Comparison of ENCODE assay signal across 8 cellular contexts in genomic region chr14:65412881-65413738, GRCh38. TPM values are rescaled to one million over a fixed set of nuclear protein-coding genes. Genes with fewer than 3 reads are reported as not detected.
DNase-seq lines count a peak whose midpoint lies in the region; ATAC-seq, FAIRE-seq and TF ChIP-seq lines count a peak whose summit lies in the region.

No MANE protein-coding gene starts in this region.

- H3K27me3 ChIP-seq in GM06990 (replicated peaks; ENCODE audit: control insufficient read depth, insufficient read depth, low read length) (no peaks in the 10 kb centered on the region), K562 (ENCODE audit: control insufficient read depth in 2 of 2, insufficient read depth in 2 of 2, low read length in 2 of 2) (no peaks in the 10 kb centered on the region), iPS-20b (ENCODE audit: insufficient read depth, low read length) (no peaks in the 10 kb centered on the region), skeletal muscle tissue (ENCODE audit: control insufficient read depth in 3 of 3, insufficient read depth in 3 of 3, low read length in 3 of 3) (no peaks in the 10 kb centered on the region)

- no peaks in the 10 kb centered on the region for H4K20me1 ChIP-seq in K562 (replicated peaks; ENCODE audit: control insufficient read depth, insufficient read depth, low read length)

- TF ChIP-seq EP300 in K562 (IDR thresholded peaks at IDR 0.05; ENCODE audit: low read length) = no peak

- TF ChIP-seq RAD21 in K562 (CRISPR knock-in tag; conservative IDR thresholded peaks at IDR 0.05 in 1 of 2, IDR thresholded peaks at IDR 0.05 in 1 of 2) = no peak

- intact Hi-C loops in K562 (cut with micrococcal nuclease) = loop anchor here (10.0 kb wide), 2 partner anchors 188 to 652 kb away; no protein-coding TSS in a partner anchor

- ATAC-seq in GM21737 (IDR thresholded peaks at IDR 0.05; ENCODE audit: unreplicated experiment) = peak; percentile 40
- peak; percentile 76 for ATAC-seq in K562

- no peaks in the 10 kb centered on the region for H3K36me3 ChIP-seq in GM06990 (ENCODE audit: control insufficient read depth, insufficient read depth, low read length)
- no peaks in the 10 kb centered on the region; the same call in 1 of the 2 replicates for H3K36me3 ChIP-seq in KOPT-K1 (ENCODE audit: insufficient read depth, low read length)
- no peaks in the 10 kb centered on the region for H3K36me3 ChIP-seq in K562 (ENCODE audit: control insufficient read depth, insufficient read depth, low read length)
- H3K36me3 ChIP-seq in iPS-20b (ENCODE audit: insufficient read depth, low read depth, low read length) = no peaks in the 10 kb centered on the region
- no peaks in the 10 kb centered on the region for H3K36me3 ChIP-seq in skeletal muscle tissue (ENCODE audit: control insufficient read depth in 3 of 3, insufficient read depth in 3 of 3, low read length in 3 of 3)

- no peak overlapping the region; the same call in none of the 2 replicates for H2AFZ ChIP-seq in K562 (ENCODE audit: low read depth, low read length)

- peak overlapping the region; percentile 63 for H3K4me2 ChIP-seq in K562 (ENCODE audit: insufficient read depth, low read length)

- peaks cover 0 to 17% of the 10 kb centered on the region in 2 experiments; a peak in 1 of 5 replicates for H3K4me1 ChIP-seq in K562 (replicated peaks in 1 of 2; ENCODE audit: control insufficient read depth in 2 of 2, insufficient read depth in 2 of 2, low read length in 2 of 2)
- H3K4me1 ChIP-seq in iPS-20b (ENCODE audit: insufficient read depth, low read length) = peaks cover 9% of the 10 kb centered on the region; the same call in 1 of the 2 replicates
- H3K4me1 ChIP-seq in skeletal muscle tissue (ENCODE audit: control insufficient read depth in 3 of 3, insufficient read depth in 3 of 3, low read length in 3 of 3) = peaks cover 7 to 10% (median 8%) of the 10 kb centered on the region in 3 donors

- H3K9me3 ChIP-seq in KOPT-K1 (ENCODE audit: insufficient read depth, low read length, poor library complexity, severe bottlenecking) (no peaks in the 10 kb centered on the region), K562 (replicated peaks; ENCODE audit: control insufficient read depth, insufficient read depth, low read depth, low read length) (no peaks in the 10 kb centered on the region), iPS-20b (ENCODE audit: insufficient read depth, low read depth, low read length) (no peaks in the 10 kb centered on the region), skeletal muscle tissue (ENCODE audit: control insufficient read depth in 3 of 3, low read length in 3 of 3) (no peaks in the 10 kb centered on the region)

- BruUV-seq in K562 (replicated peaks; lab: Mats Ljungman, UMichigan) = no TSS peak

- in situ Hi-C loops in K562 (cut with MboI) = loop anchor here (25.0 kb wide), 3 partner anchors 424 to 649 kb away; no protein-coding TSS in a partner anchor

- H3K27ac ChIP-seq in KOPT-K1 (ENCODE audit: low read depth, low read length, poor library complexity, severe bottlenecking) (peak overlapping the region; percentile 92), K562 (ENCODE audit: extremely low read depth, low read depth, low read length) (peak overlapping the region; percentile 44; the same call in 1 of the 3 replicates), iPS-20b (ENCODE audit: low read length) (no peak overlapping the region), skeletal muscle tissue (ENCODE audit: low read depth, low read length) (peak overlapping the region; percentile 68)

- no peaks in the 10 kb centered on the region for H3K9me1 ChIP-seq in K562 (ENCODE audit: control insufficient read depth, insufficient read depth, low read length)

- DNase-seq in GM06990 (ENCODE audit: extremely low read depth, insufficient read length) (no peak), SW 1271 (lab: John Stamatoyannopoulos, UW) (peak; percentile 52 to 78), K562 (ENCODE audit: extremely low read depth in 1 of 4, low spot score in 3 of 4) (peak in 2 of 4 experiments; percentile 6 to 54), COLO829 (ENCODE audit: low spot score) (no peak)

- TF ChIP-seq POLR2A in K562 (conservative IDR thresholded peaks at IDR 0.05) = no peak

- 31% methylated on average over 8 of the region's 85 CpGs for WGBS in K562 (ENCODE audit: insufficient coverage, low coverage, missing lambda C conversion rate)

- POLR2A ChIA-PET in K562 (lab: Yijun Ruan, JAX) = no interaction called here

- H3K4me3 ChIP-seq in GM06990 (replicated peaks; ENCODE audit: low read depth, low read length) (peak overlapping the region; percentile 87), K562 (peak overlapping the region; percentile 57), iPS-20b (ENCODE audit: low read length) (peak overlapping the region; percentile 72), skeletal muscle tissue (ENCODE audit: low read length in 3 of 3) (peak overlapping the region; percentile 73 to 90 (median 89))

- CTCF ChIA-PET in K562 (lab: Yijun Ruan, JAX; ENCODE audit: low intra/inter-chr PET ratio) = interaction anchor here (0.6 kb wide), 1 partner anchor 183 kb away, joined by 3 read pairs; no protein-coding TSS in a partner anchor

- peaks cover 36% of the 10 kb centered on the region for H3K79me2 ChIP-seq in K562 (ENCODE audit: control insufficient read depth, insufficient read depth, low read length)

- H3K9ac ChIP-seq in K562 (ENCODE audit: insufficient read depth in 1 of 2, low read depth in 2 of 2, low read length in 2 of 2) = peak overlapping the region in 1 of 2 experiments; percentile 88; a peak in 3 of 4 replicates
- H3K9ac ChIP-seq in iPS-20b (ENCODE audit: low read depth, low read length) = peak overlapping the region; percentile 57; the same call in 1 of the 2 replicates
- peak overlapping the region; percentile 76 to 84 (median 77) for H3K9ac ChIP-seq in skeletal muscle tissue (ENCODE audit: low read depth in 1 of 3, low read length in 3 of 3)

- TF ChIP-seq CTCF in GM06990 (IDR thresholded peaks at IDR 0.05; ENCODE audit: insufficient read depth, low read length, poor library complexity, severe bottlenecking) (peak; percentile 9), K562 (IDR thresholded peaks at IDR 0.05 in 2 of 3, conservative IDR thresholded peaks at IDR 0.05 in 1 of 3; ENCODE audit: insufficient read depth in 2 of 3, low read depth in 1 of 3, low read length in 3 of 3) (no peak)

- no peak for FAIRE-seq in K562 (lab: Jason Lieb, UNC)

TF ChIP-seq in K562, 482 proteins besides CTCF, POLR2A, EP300 and RAD21 (continues in another document):
- peak; percentile 52 for TF ChIP-seq RBFOX2 (IDR thresholded peaks at IDR 0.05; ENCODE audit: low read depth, low read length)
- 0 out of 4 replicates have a peak, but pooled peaks of 1 of the 2 experiments have one; percentile 23 for TF ChIP-seq UBTF (IDR thresholded peaks at IDR 0.05; ENCODE audit: borderline replicate concordance in 1 of 2, low read depth in 2 of 2, low read length in 2 of 2)
- no peak for TF ChIP-seq ETS1 (conservative IDR thresholded peaks at IDR 0.05; ENCODE audit: control insufficient read depth, low read depth, low read length)
- TF ChIP-seq CC2D1A (IDR thresholded peaks at IDR 0.05) = no peak
- TF ChIP-seq ZNF197 (CRISPR knock-in tag; IDR thresholded peaks at IDR 0.05; ENCODE audit: low read depth) = no peak

RNA-seq across cellular contexts. Expression of gene FUT8, which starts 0.6 kb away (rescaled TPM):
- total RNA-seq in K562 (2011; cell fraction: chromatin; rRNA removed; ENCODE audit: low replicate concordance) = 12.8 and 21.0 TPM in 2 replicates
- 9.8 and 10.1 TPM in 2 replicates for total RNA-seq in K562 (2011; cell fraction: nucleolus; rRNA removed)
- 13.3 and 16.0 TPM in 2 replicates for total RNA-seq in K562 (2011; cell fraction: nucleoplasm; rRNA removed)
- total RNA-seq in K562 (2014; rRNA removed) = 7.8 and 9.1 TPM in 2 replicates
- 10.6 and 11.9 TPM in 2 replicates for total RNA-seq in K562 (2014; rRNA removed; fragmentation: Illumina TruSeq; extraction: Trizol)
- 14.7 and 15.2 TPM in 2 replicates for total RNA-seq in K562 (2015; rRNA removed; fragmentation: Illumina TruSeq; extraction: Trizol)
- 13.3 and 14.2 TPM in 2 replicates for total RNA-seq in K562 (2021)
- polyA plus RNA-seq in K562 (2011; rRNA removed) = 7.2 and 8.0 TPM in 2 replicates
- polyA plus RNA-seq in K562 (2011; cell fraction: cytosol; rRNA removed) = 3.6 and 6.1 TPM in 2 replicates
- 4.1 and 4.7 TPM in 2 replicates for polyA plus RNA-seq in K562 (2011; cell fraction: nucleus; rRNA removed)
- polyA plus RNA-seq in K562 (2012) = 8.2 and 10.1 TPM in 2 replicates
- 8.6 and 11.0 TPM in 2 replicates for polyA plus RNA-seq in K562 (2014; fragmentation: Illumina TruSeq; extraction: Trizol)
- polyA plus RNA-seq in K562 (2014; fragmentation: Nextera tagmentation; extraction: Ambion mirVana) = 1 to 10 TPM; 4.1 to 6.0 TPM
- 6.0 and 7.1 TPM in 2 replicates for polyA plus RNA-seq in K562 (2014; rRNA removed)
- polyA minus RNA-seq in K562 (2011; rRNA and poly(A)+ RNA removed) = 13.7 and 19.0 TPM in 2 replicates
- polyA minus RNA-seq in K562 (2011; cell fraction: cytosol; rRNA and poly(A)+ RNA removed) = 3.4 and 3.8 TPM in 2 replicates
- 7.3 and 12.3 TPM in 2 replicates for polyA minus RNA-seq in K562 (2011; cell fraction: nucleus; rRNA and poly(A)+ RNA removed)
- total RNA-seq in skeletal muscle tissue = 26.1 TPM

Comparison
In these comparisons a context has a peak if more than half of its experiments do, and no peak if none do; other contexts are left out.
1. DNase-seq: peak in SW 1271 (2 of 2); none in GM06990 (single experiment) and COLO829 (single experiment).
2. Peak in every context shown above with its lines, with median percentiles within 50 percentile points of each other: H3K4me3 ChIP-seq.